1 cellular context compared by ENCODE assay signal in the genomic region with DNA sequence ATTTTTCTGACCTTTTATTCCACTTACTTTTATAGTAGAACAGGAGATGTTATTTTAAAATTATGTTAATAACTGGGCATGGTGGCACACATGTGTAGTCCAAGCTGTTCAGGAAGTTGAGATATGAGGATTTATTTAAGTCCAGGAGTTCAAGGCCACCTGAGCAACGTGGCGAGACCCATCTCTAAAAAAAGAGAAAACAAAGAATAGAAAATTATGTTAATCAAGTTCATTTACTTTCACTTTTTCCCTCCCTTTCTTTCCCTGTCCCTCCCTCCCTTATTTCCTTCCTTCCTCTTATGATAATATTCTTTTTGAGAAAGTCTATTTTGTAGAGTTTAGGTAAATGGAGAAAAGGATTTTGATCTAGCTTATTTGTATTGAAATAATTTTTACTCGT.
TF ChIP-seq lines count a peak whose summit lies in the region.

No MANE protein-coding gene starts in this region.

TF ChIP-seq in GM12878, 131 proteins besides CTCF, POLR2A, EP300 and RAD21:
- TF ChIP-seq TCF12 (IDR thresholded peaks at IDR 0.05; ENCODE audit: low read depth, low read length) (no peak), SRF (IDR thresholded peaks at IDR 0.05; ENCODE audit: low read depth in 2 of 2, low read length in 2 of 2) (no peak), CBFB (IDR thresholded peaks at IDR 0.05; ENCODE audit: low read depth) (no peak), ZNF217 (IDR thresholded peaks at IDR 0.05) (no peak), ASH2L (IDR thresholded peaks at IDR 0.05; ENCODE audit: borderline replicate concordance, low read depth) (no peak), ZNF24 (IDR thresholded peaks at IDR 0.05) (no peak), BHLHE40 (IDR thresholded peaks at IDR 0.05; ENCODE audit: borderline replicate concordance in 1 of 2, low read depth in 2 of 2, low read length in 1 of 2) (no peak), CHD2 (IDR thresholded peaks at IDR 0.05; ENCODE audit: borderline replicate concordance, low read depth, low read length) (no peak), STAT1 (conservative IDR thresholded peaks at IDR 0.05) (no peak), TAF1 (IDR thresholded peaks at IDR 0.05; ENCODE audit: borderline replicate concordance, low read depth, low read length) (no peak)
- TF ChIP-seq, protein P1, sequence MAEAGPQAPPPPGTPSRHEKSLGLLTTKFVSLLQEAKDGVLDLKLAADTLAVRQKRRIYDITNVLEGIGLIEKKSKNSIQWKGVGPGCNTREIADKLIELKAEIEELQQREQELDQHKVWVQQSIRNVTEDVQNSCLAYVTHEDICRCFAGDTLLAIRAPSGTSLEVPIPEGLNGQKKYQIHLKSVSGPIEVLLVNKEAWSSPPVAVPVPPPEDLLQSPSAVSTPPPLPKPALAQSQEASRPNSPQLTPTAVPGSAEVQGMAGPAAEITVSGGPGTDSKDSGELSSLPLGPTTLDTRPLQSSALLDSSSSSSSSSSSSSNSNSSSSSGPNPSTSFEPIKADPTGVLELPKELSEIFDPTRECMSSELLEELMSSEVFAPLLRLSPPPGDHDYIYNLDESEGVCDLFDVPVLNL (IDR thresholded peaks at IDR 0.05; ENCODE audit: low read depth, low read length): no peak
- TF ChIP-seq, protein P2, sequence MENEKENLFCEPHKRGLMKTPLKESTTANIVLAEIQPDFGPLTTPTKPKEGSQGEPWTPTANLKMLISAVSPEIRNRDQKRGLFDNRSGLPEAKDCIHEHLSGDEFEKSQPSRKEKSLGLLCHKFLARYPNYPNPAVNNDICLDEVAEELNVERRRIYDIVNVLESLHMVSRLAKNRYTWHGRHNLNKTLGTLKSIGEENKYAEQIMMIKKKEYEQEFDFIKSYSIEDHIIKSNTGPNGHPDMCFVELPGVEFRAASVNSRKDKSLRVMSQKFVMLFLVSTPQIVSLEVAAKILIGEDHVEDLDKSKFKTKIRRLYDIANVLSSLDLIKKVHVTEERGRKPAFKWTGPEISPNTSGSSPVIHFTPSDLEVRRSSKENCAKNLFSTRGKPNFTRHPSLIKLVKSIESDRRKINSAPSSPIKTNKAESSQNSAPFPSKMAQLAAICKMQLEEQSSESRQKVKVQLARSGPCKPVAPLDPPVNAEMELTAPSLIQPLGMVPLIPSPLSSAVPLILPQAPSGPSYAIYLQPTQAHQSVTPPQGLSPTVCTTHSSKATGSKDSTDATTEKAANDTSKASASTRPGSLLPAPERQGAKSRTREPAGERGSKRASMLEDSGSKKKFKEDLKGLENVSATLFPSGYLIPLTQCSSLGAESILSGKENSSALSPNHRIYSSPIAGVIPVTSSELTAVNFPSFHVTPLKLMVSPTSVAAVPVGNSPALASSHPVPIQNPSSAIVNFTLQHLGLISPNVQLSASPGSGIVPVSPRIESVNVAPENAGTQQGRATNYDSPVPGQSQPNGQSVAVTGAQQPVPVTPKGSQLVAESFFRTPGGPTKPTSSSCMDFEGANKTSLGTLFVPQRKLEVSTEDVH (IDR thresholded peaks at IDR 0.05; ENCODE audit: low read depth, partially characterized antibody): no peak
- TF ChIP-seq, protein P3, sequence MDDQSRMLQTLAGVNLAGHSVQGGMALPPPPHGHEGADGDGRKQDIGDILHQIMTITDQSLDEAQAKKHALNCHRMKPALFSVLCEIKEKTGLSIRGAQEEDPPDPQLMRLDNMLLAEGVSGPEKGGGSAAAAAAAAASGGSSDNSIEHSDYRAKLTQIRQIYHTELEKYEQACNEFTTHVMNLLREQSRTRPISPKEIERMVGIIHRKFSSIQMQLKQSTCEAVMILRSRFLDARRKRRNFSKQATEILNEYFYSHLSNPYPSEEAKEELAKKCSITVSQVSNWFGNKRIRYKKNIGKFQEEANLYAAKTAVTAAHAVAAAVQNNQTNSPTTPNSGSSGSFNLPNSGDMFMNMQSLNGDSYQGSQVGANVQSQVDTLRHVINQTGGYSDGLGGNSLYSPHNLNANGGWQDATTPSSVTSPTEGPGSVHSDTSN (IDR thresholded peaks at IDR 0.05; ENCODE audit: insufficient replicate concordance, low read depth, low read length): no peak
